ENCODE assay signal across 8 cellular contexts in genomic region chr18:50281972-50282520, GRCh38. TPM values are rescaled to one million over a fixed set of nuclear protein-coding genes. Genes with fewer than 3 reads are reported as not detected.
DNase-seq lines count a peak whose midpoint lies in the region; ATAC-seq, FAIRE-seq and TF ChIP-seq lines count a peak whose summit lies in the region.

No MANE protein-coding gene starts in this region.

- peaks cover 33% of the 10 kb centered on the region for H3K4me1 ChIP-seq in HepG2 (ENCODE audit: insufficient read depth, low read length)
- peaks cover 17% of the 10 kb centered on the region in 2 donors for H3K4me1 ChIP-seq in thyroid gland

- peaks cover 0 to 3% of the 10 kb centered on the region in 2 experiments; a peak in 1 of 5 replicates for H3K27me3 ChIP-seq in HepG2 (ENCODE audit: control insufficient read depth in 1 of 2, insufficient read depth in 2 of 2, low read length in 2 of 2)
- no peaks in the 10 kb centered on the region for H3K27me3 ChIP-seq in thyroid gland

- no peak for ATAC-seq in HepG2
- no peak for ATAC-seq in GM18861 (IDR thresholded peaks at IDR 0.05; ENCODE audit: unreplicated experiment)
- ATAC-seq in esophagus mucosa, result no peak

- no peaks in the 10 kb centered on the region for H3K9me3 Mint-ChIP-seq in activated CD4-positive, alpha-beta T cell treated with anti-CD3 and anti-CD28 coated beads, Interleukin-2, amount 10 ng/mL, durations not matched to agents 24 days and 14 days

- no peaks in the 10 kb centered on the region for H3K27me3 Mint-ChIP-seq in activated CD4-positive, alpha-beta T cell treated with anti-CD3 and anti-CD28 coated beads, Interleukin-2, amount 10 ng/mL, durations not matched to agents 24 days and 14 days

- H3K4me1 Mint-ChIP-seq in activated CD4-positive, alpha-beta T cell treated with anti-CD3 and anti-CD28 coated beads, Interleukin-2, amount 10 ng/mL, durations not matched to agents 24 days and 14 days, result peaks cover 53% of the 10 kb centered on the region

- TF ChIP-seq RAD21 in HepG2 (CRISPR knock-in tag; IDR thresholded peaks at IDR 0.05), result no peak

- peaks cover 9 to 30% of the 10 kb centered on the region in 2 experiments; a peak in 4 of 5 replicates for H3K36me3 ChIP-seq in HepG2 (replicated peaks in 1 of 2; ENCODE audit: control insufficient read depth in 1 of 2, insufficient read depth in 2 of 2, low read length in 2 of 2)
- H3K36me3 ChIP-seq in thyroid gland, result peaks cover 11 to 14% of the 10 kb centered on the region in 2 donors

- no peak for FAIRE-seq in HepG2 (lab: Jason Lieb, UNC)

- TF ChIP-seq EP300 in HepG2 (IDR thresholded peaks at IDR 0.05; ENCODE audit: low read depth in 2 of 2, low read length in 2 of 2) (no peak), HepG2 (CRISPR knock-in tag; IDR thresholded peaks at IDR 0.05; ENCODE audit: borderline replicate concordance) (no peak)

- H3K27ac ChIP-seq in HepG2 (ENCODE audit: extremely low read length, insufficient read depth, low read length) (peak overlapping the region; percentile 70), thyroid gland (peak overlapping the region; percentile 92 to 94 (median 94))

- H3K4me3 Mint-ChIP-seq in activated CD4-positive, alpha-beta T cell treated with anti-CD3 and anti-CD28 coated beads, Interleukin-2, amount 10 ng/mL, durations not matched to agents 24 days and 14 days, result peak overlapping the region; percentile 90

- H3K9ac ChIP-seq in HepG2 (ENCODE audit: insufficient read depth, low read depth, low read length), result peak overlapping the region; percentile 91

- H4K20me1 ChIP-seq in HepG2 (ENCODE audit: insufficient read depth, low read length), result no peaks in the 10 kb centered on the region

- intact Hi-C loops in activated CD4-positive, alpha-beta T cell treated with anti-CD3 and anti-CD28 coated beads, Interleukin-2, amount 10 ng/mL, durations not matched to agents 24 days and 14 days (cut with micrococcal nuclease), result loop anchor here (1.0 to 10.0 kb wide), 6 partner anchors 16 to 790 kb away; partner anchors contain the start of genes CFAP53, RPL17 and SMAD4
- intact Hi-C loops in HepG2 (cut with micrococcal nuclease; ENCODE audit: unreplicated experiment) (loop anchor here (1.0 kb wide), 1 partner anchor 16 kb away; the partner anchor contains the start of gene CFAP53), thyroid gland (cut with DNase I) (loop anchor here (10.0 kb wide), 1 partner anchor 73 kb away; no protein-coding TSS in a partner anchor)

- 81% methylated on average over 34 of the region's 35 CpGs for WGBS in HepG2 (ENCODE audit: low lambda C conversion rate)
- 63 to 81% methylated on average over 7 to 11 of the region's 35 CpGs for WGBS in thyroid gland, 2 donors

- no peak for TF ChIP-seq POLR2A in HepG2 (IDR thresholded peaks at IDR 0.05; ENCODE audit: insufficient read depth in 1 of 2, low read depth in 2 of 2, low read length in 2 of 2)
- TF ChIP-seq POLR2A in thyroid gland (IDR thresholded peaks at IDR 0.05), result no peak

- no TSS peak for BruUV-seq in HepG2 (replicated peaks; lab: Mats Ljungman, UMichigan)

- H3K36me3 Mint-ChIP-seq in activated CD4-positive, alpha-beta T cell treated with anti-CD3 and anti-CD28 coated beads, Interleukin-2, amount 10 ng/mL, durations not matched to agents 24 days and 14 days (ENCODE audit: low read depth), result peaks cover 71% of the 10 kb centered on the region

- peaks cover 30% of the 10 kb centered on the region for H3K79me2 ChIP-seq in HepG2 (ENCODE audit: insufficient read depth, low read length)

- peak overlapping the region; percentile 98 for H3K27ac Mint-ChIP-seq in activated CD4-positive, alpha-beta T cell treated with anti-CD3 and anti-CD28 coated beads, Interleukin-2, amount 10 ng/mL, durations not matched to agents 24 days and 14 days

- in situ Hi-C loops in astrocyte of the spinal cord (cut with HindIII; ENCODE audit: low sequenced_read_pairs), result no loop called here
- in situ Hi-C loops in HepG2 (cut with HindIII; ENCODE audit: extremely low pct_ligation_motif_present, low pct_unique_long_range_greater_than_20kb), result loop anchor here (10.0 kb wide), 1 partner anchor 143 kb away; no protein-coding TSS in a partner anchor

- no peak overlapping the region for H2AFZ ChIP-seq in HepG2 (ENCODE audit: low read length)

- POLR2A ChIA-PET in HepG2 (lab: Yijun Ruan, JAX), result interaction anchor here (1.0 to 1.5 kb wide), 8 partner anchors 10 to 111 kb away, joined by 3 to 15 read pairs (median 6); partner anchors contain the start of genes CFAP53 and SKA1

- H3K9me3 ChIP-seq in HepG2 (ENCODE audit: low read length) (no peaks in the 10 kb centered on the region), thyroid gland (no peaks in the 10 kb centered on the region)

- H3K4me2 ChIP-seq in HepG2 (ENCODE audit: low read depth, low read length), result peak overlapping the region; percentile 92

- no peak for TF ChIP-seq CTCF in astrocyte of the spinal cord (IDR thresholded peaks at IDR 0.05; ENCODE audit: low read depth, low read length)
- TF ChIP-seq CTCF in HepG2 (CRISPR knock-in tag; IDR thresholded peaks at IDR 0.05), result no peak
- TF ChIP-seq CTCF in thyroid gland (IDR thresholded peaks at IDR 0.05), result no peak

- CTCF ChIA-PET in HepG2 (lab: Yijun Ruan, JAX; ENCODE audit: low intra/inter-chr PET ratio, low total read pairs), result no interaction called here

- peak; percentile 71 for DNase-seq in activated CD4-positive, alpha-beta T cell treated with anti-CD3 and anti-CD28 coated beads, Interleukin-2, amount 10 ng/mL, durations not matched to agents 24 days and 14 days
- no peak for DNase-seq in activated CD4-positive, alpha-beta T cell treated with anti-CD3 and anti-CD28 coated beads, Interleukin-2, amount 50 U/mL, for 1 hour
- DNase-seq in astrocyte of the spinal cord (ENCODE audit: low read depth, low spot score) (no peak), HepG2 (ENCODE audit: low spot score) (no peak), thyroid gland (no peak), epidermal melanocyte (ENCODE audit: insufficient read length, low spot score) (no peak)

- H3K4me3 ChIP-seq in astrocyte of the spinal cord (ENCODE audit: low read depth, low read length) (peak overlapping the region; percentile 91), HepG2 (replicated peaks in 1 of 3; ENCODE audit: insufficient read depth in 1 of 3, low read depth in 2 of 3, low read length in 3 of 3) (peak overlapping the region; percentile 28 to 100 (median 88); a peak in 4 of 6 replicates), thyroid gland (replicated peaks in 1 of 3) (peak overlapping the region; percentile 21 to 85 (median 47))

RNA-seq across cellular contexts. Expression of gene MBD1, which starts 0.7 kb away (rescaled TPM):
- total RNA-seq in activated CD4-positive, alpha-beta T cell treated with anti-CD3 and anti-CD28 coated beads, Interleukin-2, amount 10 ng/mL, durations not matched to agents 24 days and 14 days, result 91.7 and 93.3 TPM in 2 replicates
- total RNA-seq in HepG2 (2016; rRNA removed; fragmentation: Illumina TruSeq; extraction: Trizol) (15.2 and 25.5 TPM in 2 replicates), thyroid gland (10 to 100 TPM; 62.6 to 98.8 (median 90.6) TPM), esophagus mucosa (44.2 TPM)
- 5.6 and 7.6 TPM in 2 replicates for total RNA-seq in HepG2 (2016; cell fraction: cytosol; rRNA removed; fragmentation: Illumina TruSeq; extraction: Trizol; ENCODE audit: low read depth)
- 13.1 and 25.2 TPM in 2 replicates for total RNA-seq in HepG2 (2016; cell fraction: insoluble cytoplasmic fraction; rRNA removed; fragmentation: Illumina TruSeq; extraction: Trizol)
- total RNA-seq in HepG2 (2016; cell fraction: membrane; rRNA removed; fragmentation: Illumina TruSeq; extraction: Trizol), result 13.7 and 14.8 TPM in 2 replicates
- total RNA-seq in HepG2 (2016; cell fraction: nucleus; rRNA removed; fragmentation: Illumina TruSeq; extraction: Trizol), result 34.3 TPM in 2 replicates
- polyA plus RNA-seq in HepG2 (2011; rRNA removed), result 28.6 and 31.3 TPM in 2 replicates
- polyA plus RNA-seq in HepG2 (2011; cell fraction: cytosol; rRNA removed), result 16.1 and 23.4 TPM in 2 replicates
- 145 and 153 TPM in 2 replicates for polyA plus RNA-seq in HepG2 (2011; cell fraction: nucleus; rRNA removed)
- 15.5 and 18.8 TPM in 2 replicates for polyA plus RNA-seq in HepG2 (2012)
- polyA plus RNA-seq in HepG2 (2016; cell fraction: cytosol; fragmentation: Illumina TruSeq; extraction: Trizol; ENCODE audit: low read depth), result 4.3 and 4.6 TPM in 2 replicates
- polyA plus RNA-seq in HepG2 (2016; cell fraction: insoluble cytoplasmic fraction; fragmentation: Illumina TruSeq; extraction: Trizol; ENCODE audit: low read depth), result 15.4 and 19.3 TPM in 2 replicates
- polyA plus RNA-seq in HepG2 (2016; cell fraction: membrane; fragmentation: Illumina TruSeq; extraction: Trizol; ENCODE audit: low read depth), result 8.7 and 8.9 TPM in 2 replicates
- 54.5 and 56.4 TPM in 2 replicates for polyA plus RNA-seq in HepG2 (2016; cell fraction: nucleus; fragmentation: Illumina TruSeq; extraction: Trizol; ENCODE audit: insufficient read depth, low read depth)
- 45.6 and 63.7 TPM in 2 replicates for polyA minus RNA-seq in HepG2 (2011; rRNA and poly(A)+ RNA removed; ENCODE audit: low replicate concordance)
- polyA minus RNA-seq in HepG2 (2011; cell fraction: cytosol; rRNA and poly(A)+ RNA removed), result 12.0 and 13.2 TPM in 2 replicates
- 56.3 and 64.5 TPM in 2 replicates for polyA minus RNA-seq in HepG2 (2011; cell fraction: nucleus; rRNA and poly(A)+ RNA removed)

RNA-seq across cellular contexts. Expression of gene CXXC1, which starts 5.4 kb away (rescaled TPM):
- total RNA-seq in activated CD4-positive, alpha-beta T cell treated with anti-CD3 and anti-CD28 coated beads, Interleukin-2, amount 10 ng/mL, durations not matched to agents 24 days and 14 days, result 102 and 105 TPM in 2 replicates
- total RNA-seq in HepG2 (2016; rRNA removed; fragmentation: Illumina TruSeq; extraction: Trizol) (29.8 and 32.9 TPM in 2 replicates), thyroid gland (100 to 1,000 TPM in 1 of 4 donors, 10 to 100 TPM in 3; 39.7 to 125 (median 62.7) TPM), esophagus mucosa (31.4 TPM)
- 5.2 and 6.1 TPM in 2 replicates for total RNA-seq in HepG2 (2016; cell fraction: cytosol; rRNA removed; fragmentation: Illumina TruSeq; extraction: Trizol; ENCODE audit: low read depth)
- total RNA-seq in HepG2 (2016; cell fraction: insoluble cytoplasmic fraction; rRNA removed; fragmentation: Illumina TruSeq; extraction: Trizol), result 27.2 and 40.8 TPM in 2 replicates
- 16.4 and 17.8 TPM in 2 replicates for total RNA-seq in HepG2 (2016; cell fraction: membrane; rRNA removed; fragmentation: Illumina TruSeq; extraction: Trizol)
- total RNA-seq in HepG2 (2016; cell fraction: nucleus; rRNA removed; fragmentation: Illumina TruSeq; extraction: Trizol), result 26.0 and 29.7 TPM in 2 replicates
- 39.0 and 39.8 TPM in 2 replicates for polyA plus RNA-seq in HepG2 (2011; rRNA removed)
- polyA plus RNA-seq in HepG2 (2011; cell fraction: cytosol; rRNA removed), result 29.5 and 48.9 TPM in 2 replicates
- polyA plus RNA-seq in HepG2 (2011; cell fraction: nucleus; rRNA removed), result 324 and 455 TPM in 2 replicates
- 22.4 and 34.0 TPM in 2 replicates for polyA plus RNA-seq in HepG2 (2012)
- 4.1 and 5.9 TPM in 2 replicates for polyA plus RNA-seq in HepG2 (2016; cell fraction: cytosol; fragmentation: Illumina TruSeq; extraction: Trizol; ENCODE audit: low read depth)
- polyA plus RNA-seq in HepG2 (2016; cell fraction: insoluble cytoplasmic fraction; fragmentation: Illumina TruSeq; extraction: Trizol; ENCODE audit: low read depth), result 25.7 and 37.2 TPM in 2 replicates
- 14.3 and 15.5 TPM in 2 replicates for polyA plus RNA-seq in HepG2 (2016; cell fraction: membrane; fragmentation: Illumina TruSeq; extraction: Trizol; ENCODE audit: low read depth)
- 119 and 130 TPM in 2 replicates for polyA plus RNA-seq in HepG2 (2016; cell fraction: nucleus; fragmentation: Illumina TruSeq; extraction: Trizol; ENCODE audit: insufficient read depth, low read depth)
- 42.0 and 46.9 TPM in 2 replicates for polyA minus RNA-seq in HepG2 (2011; rRNA and poly(A)+ RNA removed; ENCODE audit: low replicate concordance)
- 8.7 and 10.1 TPM in 2 replicates for polyA minus RNA-seq in HepG2 (2011; cell fraction: cytosol; rRNA and poly(A)+ RNA removed)
- 27.0 and 29.1 TPM in 2 replicates for polyA minus RNA-seq in HepG2 (2011; cell fraction: nucleus; rRNA and poly(A)+ RNA removed)

RNA-seq across cellular contexts. Expression of gene CFAP53, which starts 15.8 kb away (rescaled TPM):
- 0.38 and 0.63 TPM in 2 replicates for total RNA-seq in activated CD4-positive, alpha-beta T cell treated with anti-CD3 and anti-CD28 coated beads, Interleukin-2, amount 10 ng/mL, durations not matched to agents 24 days and 14 days
- total RNA-seq in HepG2 (2016; rRNA removed; fragmentation: Illumina TruSeq; extraction: Trizol) (0.07 TPM in 1 of 2 replicates, not detected in the other), thyroid gland (1 to 10 TPM in 3 of 4 donors, not detected in 1; 1.2 to 2.7 (median 1.5) TPM), esophagus mucosa (0.36 TPM)
- total RNA-seq in HepG2 (2016; cell fraction: cytosol; rRNA removed; fragmentation: Illumina TruSeq; extraction: Trizol; ENCODE audit: low read depth), result 0.09 TPM in 1 of 2 replicates, not detected in the other
- 0.09 and 0.13 TPM in 2 replicates for total RNA-seq in HepG2 (2016; cell fraction: insoluble cytoplasmic fraction; rRNA removed; fragmentation: Illumina TruSeq; extraction: Trizol)
- total RNA-seq in HepG2 (2016; cell fraction: membrane; rRNA removed; fragmentation: Illumina TruSeq; extraction: Trizol), result not detected in 2 replicates
- total RNA-seq in HepG2 (2016; cell fraction: nucleus; rRNA removed; fragmentation: Illumina TruSeq; extraction: Trizol), result 0.28 TPM in 1 of 2 replicates, not detected in the other
- polyA plus RNA-seq in HepG2 (2011; rRNA removed), result 0.05 TPM in 2 replicates
- polyA plus RNA-seq in HepG2 (2011; cell fraction: cytosol; rRNA removed), result 0.03 and 0.04 TPM in 2 replicates
- 0.07 TPM in 1 of 2 replicates, not detected in the other for polyA plus RNA-seq in HepG2 (2011; cell fraction: nucleus; rRNA removed)
- 0.07 and 0.11 TPM in 2 replicates for polyA plus RNA-seq in HepG2 (2012)
- polyA plus RNA-seq in HepG2 (2016; cell fraction: cytosol; fragmentation: Illumina TruSeq; extraction: Trizol; ENCODE audit: low read depth), result 0.09 and 0.11 TPM in 2 replicates
- polyA plus RNA-seq in HepG2 (2016; cell fraction: insoluble cytoplasmic fraction; fragmentation: Illumina TruSeq; extraction: Trizol; ENCODE audit: low read depth), result not detected in 2 replicates
- not detected in 2 replicates for polyA plus RNA-seq in HepG2 (2016; cell fraction: membrane; fragmentation: Illumina TruSeq; extraction: Trizol; ENCODE audit: low read depth)
- not detected in 2 replicates for polyA plus RNA-seq in HepG2 (2016; cell fraction: nucleus; fragmentation: Illumina TruSeq; extraction: Trizol; ENCODE audit: insufficient read depth, low read depth)
- 0.12 TPM in 1 of 2 replicates, not detected in the other for polyA minus RNA-seq in HepG2 (2011; rRNA and poly(A)+ RNA removed; ENCODE audit: low replicate concordance)
- polyA minus RNA-seq in HepG2 (2011; cell fraction: cytosol; rRNA and poly(A)+ RNA removed), result not detected in 2 replicates
- polyA minus RNA-seq in HepG2 (2011; cell fraction: nucleus; rRNA and poly(A)+ RNA removed), result 0.52 TPM in 1 of 2 replicates, not detected in the other
